9 cellular contexts compared by ENCODE assay signal in genomic region chr2:218259099-218259921, GRCh38. TPM values are rescaled to one million over a fixed set of nuclear protein-coding genes. Genes with fewer than 3 reads are reported as not detected.
A peak's percentile ranks its signal among the peaks of the same experiment; 100 is the strongest.
DNase-seq lines count a peak whose midpoint lies in the region; ATAC-seq lines count a peak whose summit lies in the region.
"Had no signal": no experiment of that assay in that cellular context is flagged by ENCODE, and none has a peak within 500 bp of the region (broad histone marks: within the 10 kb centered on the region; RNA-seq: fewer than 3 reads in every experiment).

No MANE protein-coding gene starts in this region.

- no peak overlapping the region for H2AFZ ChIP-seq in ACC112 (ENCODE audit: low read length, unreplicated experiment)

- CTCF ChIA-PET in activated CD8-positive, alpha-beta memory T cell treated with anti-CD3 and anti-CD28 coated beads, Interleukin-2, amount 10 ng/mL, durations not matched to agents 7 days and 5 days (lab: Charles Lee): interaction anchor here (1.0 to 2.5 kb wide), 6 partner anchors 11 to 92 kb away, joined by 3 to 21 read pairs (median 5); partner anchors contain the start of genes AAMP, CXCR1 and PNKD

- H3K27me3 ChIP-seq in ACC112 (ENCODE audit: insufficient read depth, low read length): no peaks in the 10 kb centered on the region
- H3K27me3 ChIP-seq in duodenal mucosa (ENCODE audit: control insufficient read depth in 1 of 2, insufficient read depth in 2 of 2, low read length in 2 of 2): no peaks in the 10 kb centered on the region
- H3K27me3 ChIP-seq: neutrophil had no signal

- no peaks in the 10 kb centered on the region for H3K9me3 Mint-ChIP-seq in activated CD8-positive, alpha-beta memory T cell treated with anti-CD3 and anti-CD28 coated beads, Interleukin-2, amount 10 ng/mL, durations not matched to agents 7 days and 5 days (ENCODE audit: low read depth)

- DNase-seq in MV-4-11 (lab: John Stamatoyannopoulos, UW) (peak; percentile 68), mucosa of gallbladder (ENCODE audit: low spot score) (peak; percentile 79), DMS79 (lab: John Stamatoyannopoulos, UW) (no peak), activated gamma-delta T cell (lab: John Stamatoyannopoulos, UW) (no peak)
- no peak for DNase-seq in activated CD8-positive, alpha-beta memory T cell treated with anti-CD3 and anti-CD28 coated beads, Interleukin-2, amount 10 ng/mL, durations not matched to agents 7 days and 5 days
- DNase-seq in activated CD4-positive, alpha-beta T cell treated with anti-CD3 and anti-CD28 coated beads, Interleukin-2, amount 50 U/mL, for 48 hours: no peak

- H3K4me3 ChIP-seq in ACC112 (ENCODE audit: low read depth, low read length): no peak overlapping the region
- no peak overlapping the region for H3K4me3 ChIP-seq in duodenal mucosa (ENCODE audit: low read depth in 1 of 2, low read length in 2 of 2)

- H3K9me3 ChIP-seq in duodenal mucosa (ENCODE audit: control insufficient read depth in 1 of 2, low read length in 2 of 2): no peaks in the 10 kb centered on the region
- H3K9me3 ChIP-seq: neutrophil had no signal

- peaks cover 25% of the 10 kb centered on the region for H3K4me1 Mint-ChIP-seq in activated CD8-positive, alpha-beta memory T cell treated with anti-CD3 and anti-CD28 coated beads, Interleukin-2, amount 10 ng/mL, durations not matched to agents 7 days and 5 days

- ATAC-seq in activated CD8-positive, alpha-beta memory T cell treated with anti-CD3 and anti-CD28 coated beads, Interleukin-2, amount 10 ng/mL, durations not matched to agents 7 days and 5 days: no peak

- H3K27ac ChIP-seq in ACC112 (ENCODE audit: low read depth, low read length) (peak overlapping the region; percentile 16; the same call in 1 of the 2 replicates), duodenal mucosa (ENCODE audit: low read depth, low read length) (peak overlapping the region; percentile 17)

- H3K27ac Mint-ChIP-seq in activated CD8-positive, alpha-beta memory T cell treated with anti-CD3 and anti-CD28 coated beads, Interleukin-2, amount 10 ng/mL, durations not matched to agents 7 days and 5 days: no peak overlapping the region

- H3K4me1 ChIP-seq in ACC112 (ENCODE audit: control insufficient read depth, insufficient read depth, low read length, unreplicated experiment) (peaks cover 19% of the 10 kb centered on the region), duodenal mucosa (ENCODE audit: control insufficient read depth in 1 of 2, insufficient read depth in 2 of 2, low read length in 2 of 2) (peaks cover 55 to 61% of the 10 kb centered on the region in 2 donors)

- H3K79me2 ChIP-seq in ACC112 (ENCODE audit: control insufficient read depth, insufficient read depth, low read length, unreplicated experiment): no peaks in the 10 kb centered on the region

- peak overlapping the region in 1 of 2 donors; percentile 1 for H3K9ac ChIP-seq in duodenal mucosa (ENCODE audit: low read depth in 1 of 2, low read length in 2 of 2)

- H3K27me3 Mint-ChIP-seq in activated CD8-positive, alpha-beta memory T cell treated with anti-CD3 and anti-CD28 coated beads, Interleukin-2, amount 10 ng/mL, durations not matched to agents 7 days and 5 days: no peaks in the 10 kb centered on the region

- H3K36me3 Mint-ChIP-seq in activated CD8-positive, alpha-beta memory T cell treated with anti-CD3 and anti-CD28 coated beads, Interleukin-2, amount 10 ng/mL, durations not matched to agents 7 days and 5 days: peaks cover 20% of the 10 kb centered on the region

- H3K4me3 Mint-ChIP-seq in activated CD8-positive, alpha-beta memory T cell treated with anti-CD3 and anti-CD28 coated beads, Interleukin-2, amount 10 ng/mL, durations not matched to agents 7 days and 5 days: no peak overlapping the region

- peaks cover 14% of the 10 kb centered on the region for H3K36me3 ChIP-seq in ACC112 (ENCODE audit: insufficient read depth, low read length)
- H3K36me3 ChIP-seq in duodenal mucosa (ENCODE audit: control insufficient read depth in 1 of 2, insufficient read depth in 2 of 2, low read length in 2 of 2): peaks cover 20 to 38% of the 10 kb centered on the region in 2 donors

RNA-seq across cellular contexts. Expression of gene GPBAR1, which starts 1.5 kb away (rescaled TPM):
- 49.3 TPM for total RNA-seq in mucosa of gallbladder
- under 1 TPM; 0.73 to 0.82 TPM for total RNA-seq in activated CD8-positive, alpha-beta memory T cell treated with anti-CD3 and anti-CD28 coated beads, Interleukin-2, amount 10 ng/mL, durations not matched to agents 7 days and 5 days

RNA-seq across cellular contexts. Expression of gene AAMP, which starts 10.6 kb away (rescaled TPM):
- total RNA-seq in mucosa of gallbladder: 114 TPM
- 10 to 100 TPM; 49.5 to 61.4 TPM for total RNA-seq in activated CD8-positive, alpha-beta memory T cell treated with anti-CD3 and anti-CD28 coated beads, Interleukin-2, amount 10 ng/mL, durations not matched to agents 7 days and 5 days

RNA-seq across cellular contexts. Expression of gene PNKD, which starts 11.0 kb away (rescaled TPM):
- 154 TPM for total RNA-seq in mucosa of gallbladder
- 10 to 100 TPM; 37.6 to 40.7 TPM for total RNA-seq in activated CD8-positive, alpha-beta memory T cell treated with anti-CD3 and anti-CD28 coated beads, Interleukin-2, amount 10 ng/mL, durations not matched to agents 7 days and 5 days

RNA-seq across cellular contexts. Expression of gene TMBIM1, which starts 33.0 kb away (rescaled TPM):
- total RNA-seq in mucosa of gallbladder: 388 TPM
- total RNA-seq in activated CD8-positive, alpha-beta memory T cell treated with anti-CD3 and anti-CD28 coated beads, Interleukin-2, amount 10 ng/mL, durations not matched to agents 7 days and 5 days: 10 to 100 TPM; 51.5 to 72.4 TPM

RNA-seq across cellular contexts. Expression of gene ARPC2, which starts 42.3 kb away (rescaled TPM):
- total RNA-seq in mucosa of gallbladder: 239 TPM
- 100 to 1,000 TPM; 742 to 839 TPM for total RNA-seq in activated CD8-positive, alpha-beta memory T cell treated with anti-CD3 and anti-CD28 coated beads, Interleukin-2, amount 10 ng/mL, durations not matched to agents 7 days and 5 days

Comparison
In these comparisons a context has a peak if more than half of its experiments do, and no peak if none do; other contexts are left out.
1. DNase-seq: peak in MV-4-11 (single experiment) and mucosa of gallbladder (single experiment); none in activated CD8-positive, alpha-beta memory T cell treated with anti-CD3 and anti-CD28 coated beads, Interleukin-2, amount 10 ng/mL, durations not matched to agents 7 days and 5 days (single experiment), DMS79 (single experiment), activated gamma-delta T cell (single experiment) and activated CD4-positive, alpha-beta T cell treated with anti-CD3 and anti-CD28 coated beads, Interleukin-2, amount 50 U/mL, for 48 hours (0 of 2).
2. RNA of gene GPBAR1, which starts 1.5 kb away (total RNA-seq): 49.3 TPM in mucosa of gallbladder (single experiment); 0.73 to 0.82 TPM in activated CD8-positive, alpha-beta memory T cell treated with anti-CD3 and anti-CD28 coated beads, Interleukin-2, amount 10 ng/mL, durations not matched to agents 7 days and 5 days; every median in the first group is over 10 times any median in the second.